In the genomic region with DNA sequence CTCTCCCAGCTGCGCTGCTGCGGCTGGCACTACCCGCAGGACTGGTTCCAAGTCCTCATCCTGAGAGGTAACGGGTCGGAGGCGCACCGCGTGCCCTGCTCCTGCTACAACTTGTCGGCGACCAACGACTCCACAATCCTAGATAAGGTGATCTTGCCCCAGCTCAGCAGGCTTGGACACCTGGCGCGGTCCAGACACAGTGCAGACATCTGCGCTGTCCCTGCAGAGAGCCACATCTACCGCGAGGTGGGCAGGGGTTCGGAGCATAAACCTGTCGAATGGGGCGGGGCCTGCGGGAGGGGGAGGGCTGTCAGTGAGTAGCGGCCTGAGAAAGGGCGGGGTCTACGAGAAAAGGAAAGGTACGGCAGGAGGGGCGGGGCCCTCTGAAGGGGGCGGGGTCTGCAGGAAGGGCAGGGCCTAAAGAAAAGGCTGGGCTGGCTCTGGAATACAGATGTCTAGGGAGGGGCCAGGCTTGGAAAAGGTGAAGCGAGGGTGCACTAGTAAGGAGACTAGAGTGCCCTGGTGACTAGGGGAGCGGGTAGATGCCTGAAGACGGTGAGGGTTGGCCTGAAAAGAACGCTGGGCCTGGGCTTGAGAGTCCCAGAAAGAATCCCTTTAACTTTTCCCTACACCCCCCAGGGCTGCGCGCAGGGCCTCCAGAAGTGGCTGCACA, we compare ENCODE assay signal across 8 cellular contexts. TPM values are rescaled to one million over a fixed set of nuclear protein-coding genes. Genes with fewer than 3 reads are reported as not detected.
A peak's percentile ranks its signal among the peaks of the same experiment; 100 is the strongest.
DNase-seq lines count a peak whose midpoint lies in the region; ATAC-seq and TF ChIP-seq lines count a peak whose summit lies in the region.

No MANE protein-coding gene starts in this region.

- peak; percentile 49 for DNase-seq in activated CD4-positive, alpha-beta memory T cell treated with anti-CD3 and anti-CD28 coated beads for 36 hours
- no peak for DNase-seq in activated CD4-positive, alpha-beta memory T cell treated with anti-CD3 and anti-CD28 coated beads, Interleukin-2, amount 10 ng/mL, durations not matched to agents 7 days and 5 days
- no peak for DNase-seq in activated T-helper 1 cell treated with anti-CD3 and anti-CD28 coated beads, Interleukin-12 subunit alpha, Interleukin-12 subunit beta, Interleukin-2, Interleukin-4 antibody, amounts not matched to agents 30 ng/mL and 10 ng/mL and 1 ng/mL, durations not matched to agents 14 hours and 24 hours and 36 hours (ENCODE audit: low spot score)
- DNase-seq in left ventricle myocardium inferior (peak; percentile 75), psoas muscle (peak; percentile 57 to 72)
- no peak for DNase-seq in stimulated activated naive CD4-positive, alpha-beta T cell treated with Interleukin-2 at 50 U/mL for 16 hours (lab: John Stamatoyannopoulos, UW)
- no peak for DNase-seq in effector CD8-positive, alpha-beta T cell (lab: John Stamatoyannopoulos, UW)

- peaks cover 26% of the 10 kb centered on the region for H3K36me3 Mint-ChIP-seq in activated CD4-positive, alpha-beta memory T cell treated with anti-CD3 and anti-CD28 coated beads for 36 hours
- peaks cover 52% of the 10 kb centered on the region for H3K36me3 Mint-ChIP-seq in activated CD4-positive, alpha-beta memory T cell treated with anti-CD3 and anti-CD28 coated beads, Interleukin-2, amount 10 ng/mL, durations not matched to agents 7 days and 5 days (ENCODE audit: low read depth)
- peaks cover 25% of the 10 kb centered on the region for H3K36me3 Mint-ChIP-seq in activated T-helper 1 cell treated with anti-CD3 and anti-CD28 coated beads, Interleukin-12 subunit alpha, Interleukin-12 subunit beta, Interleukin-2, Interleukin-4 antibody, amounts not matched to agents 30 ng/mL and 10 ng/mL and 1 ng/mL, durations not matched to agents 14 hours and 24 hours and 36 hours (ENCODE audit: low read depth)

- POLR2A ChIA-PET in activated CD4-positive, alpha-beta memory T cell treated with anti-CD3 and anti-CD28 coated beads for 36 hours (lab: Charles Lee) = no interaction called here
- POLR2A ChIA-PET in activated CD4-positive, alpha-beta memory T cell treated with anti-CD3 and anti-CD28 coated beads, Interleukin-2, amount 10 ng/mL, durations not matched to agents 7 days and 5 days (lab: Charles Lee) = no interaction called here

- H3K27me3 ChIP-seq in left ventricle myocardium inferior (ENCODE audit: low read depth) (no peaks in the 10 kb centered on the region), psoas muscle (ENCODE audit: insufficient read depth in 3 of 3, low read length in 2 of 3) (no peaks in the 10 kb centered on the region)

- H3K27ac Mint-ChIP-seq in activated CD4-positive, alpha-beta memory T cell treated with anti-CD3 and anti-CD28 coated beads for 36 hours = peak overlapping the region; percentile 9
- no peak overlapping the region for H3K27ac Mint-ChIP-seq in activated CD4-positive, alpha-beta memory T cell treated with anti-CD3 and anti-CD28 coated beads, Interleukin-2, amount 10 ng/mL, durations not matched to agents 7 days and 5 days
- H3K27ac Mint-ChIP-seq in activated T-helper 1 cell treated with anti-CD3 and anti-CD28 coated beads, Interleukin-12 subunit alpha, Interleukin-12 subunit beta, Interleukin-2, Interleukin-4 antibody, amounts not matched to agents 30 ng/mL and 10 ng/mL and 1 ng/mL, durations not matched to agents 14 hours and 24 hours and 36 hours = no peak overlapping the region

- H3K9me3 Mint-ChIP-seq in activated CD4-positive, alpha-beta memory T cell treated with anti-CD3 and anti-CD28 coated beads for 36 hours = no peaks in the 10 kb centered on the region
- no peaks in the 10 kb centered on the region for H3K9me3 Mint-ChIP-seq in activated CD4-positive, alpha-beta memory T cell treated with anti-CD3 and anti-CD28 coated beads, Interleukin-2, amount 10 ng/mL, durations not matched to agents 7 days and 5 days
- H3K9me3 Mint-ChIP-seq in activated T-helper 1 cell treated with anti-CD3 and anti-CD28 coated beads, Interleukin-12 subunit alpha, Interleukin-12 subunit beta, Interleukin-2, Interleukin-4 antibody, amounts not matched to agents 30 ng/mL and 10 ng/mL and 1 ng/mL, durations not matched to agents 14 hours and 24 hours and 36 hours = no peaks in the 10 kb centered on the region

- peak overlapping the region; percentile 88 for H3K27ac ChIP-seq in left ventricle myocardium inferior (replicated peaks)
- H3K27ac ChIP-seq in psoas muscle = peak overlapping the region; percentile 75

- H3K4me1 Mint-ChIP-seq in activated CD4-positive, alpha-beta memory T cell treated with anti-CD3 and anti-CD28 coated beads for 36 hours (ENCODE audit: low read depth) = peaks cover 49% of the 10 kb centered on the region
- H3K4me1 Mint-ChIP-seq in activated CD4-positive, alpha-beta memory T cell treated with anti-CD3 and anti-CD28 coated beads, Interleukin-2, amount 10 ng/mL, durations not matched to agents 7 days and 5 days = peaks cover 52% of the 10 kb centered on the region
- H3K4me1 Mint-ChIP-seq in activated T-helper 1 cell treated with anti-CD3 and anti-CD28 coated beads, Interleukin-12 subunit alpha, Interleukin-12 subunit beta, Interleukin-2, Interleukin-4 antibody, amounts not matched to agents 30 ng/mL and 10 ng/mL and 1 ng/mL, durations not matched to agents 14 hours and 24 hours and 36 hours (ENCODE audit: low read depth) = peaks cover 45% of the 10 kb centered on the region

- H3K36me3 ChIP-seq in left ventricle myocardium inferior (peaks cover 31% of the 10 kb centered on the region), psoas muscle (ENCODE audit: insufficient read depth in 1 of 2, low read depth in 1 of 2) (peaks cover 0 to 28% of the 10 kb centered on the region in 2 donors)

- no peaks in the 10 kb centered on the region for H3K27me3 Mint-ChIP-seq in activated CD4-positive, alpha-beta memory T cell treated with anti-CD3 and anti-CD28 coated beads for 36 hours
- H3K27me3 Mint-ChIP-seq in activated CD4-positive, alpha-beta memory T cell treated with anti-CD3 and anti-CD28 coated beads, Interleukin-2, amount 10 ng/mL, durations not matched to agents 7 days and 5 days = no peaks in the 10 kb centered on the region
- H3K27me3 Mint-ChIP-seq in activated T-helper 1 cell treated with anti-CD3 and anti-CD28 coated beads, Interleukin-12 subunit alpha, Interleukin-12 subunit beta, Interleukin-2, Interleukin-4 antibody, amounts not matched to agents 30 ng/mL and 10 ng/mL and 1 ng/mL, durations not matched to agents 14 hours and 24 hours and 36 hours (ENCODE audit: insufficient read depth) = no peaks in the 10 kb centered on the region

- no peak overlapping the region for H3K4me3 Mint-ChIP-seq in activated CD4-positive, alpha-beta memory T cell treated with anti-CD3 and anti-CD28 coated beads for 36 hours
- H3K4me3 Mint-ChIP-seq in activated CD4-positive, alpha-beta memory T cell treated with anti-CD3 and anti-CD28 coated beads, Interleukin-2, amount 10 ng/mL, durations not matched to agents 7 days and 5 days = no peak overlapping the region
- H3K4me3 Mint-ChIP-seq in activated T-helper 1 cell treated with anti-CD3 and anti-CD28 coated beads, Interleukin-12 subunit alpha, Interleukin-12 subunit beta, Interleukin-2, Interleukin-4 antibody, amounts not matched to agents 30 ng/mL and 10 ng/mL and 1 ng/mL, durations not matched to agents 14 hours and 24 hours and 36 hours = peak overlapping the region; percentile 47

- intact Hi-C loops in activated CD4-positive, alpha-beta memory T cell treated with anti-CD3 and anti-CD28 coated beads for 36 hours (cut with micrococcal nuclease) = no loop called here
- intact Hi-C loops in activated T-helper 1 cell treated with anti-CD3 and anti-CD28 coated beads, Interleukin-12 subunit alpha, Interleukin-12 subunit beta, Interleukin-2, Interleukin-4 antibody, amounts not matched to agents 30 ng/mL and 10 ng/mL and 1 ng/mL, durations not matched to agents 14 hours and 24 hours and 36 hours (cut with micrococcal nuclease) = no loop called here
- intact Hi-C loops in left ventricle myocardium inferior (cut with micrococcal nuclease) = no loop called here
- intact Hi-C loops in psoas muscle (cut with DNase I) = no loop called here

- TF ChIP-seq CTCF in left ventricle myocardium inferior (IDR thresholded peaks at IDR 0.05; ENCODE audit: borderline replicate concordance) (no peak), psoas muscle (IDR thresholded peaks at IDR 0.05) (no peak)

- WGBS in psoas muscle, 3 donors = 5 to 9% (median 8%) methylated on average over 32 of the region's 32 CpGs

- peak; percentile 34 to 70 (median 62) for ATAC-seq in psoas muscle
- ATAC-seq in HG02938 (IDR thresholded peaks at IDR 0.05; ENCODE audit: unreplicated experiment) = no peak

- H3K4me3 ChIP-seq in left ventricle myocardium inferior (peak overlapping the region; percentile 62), psoas muscle (peak overlapping the region; percentile 63)

- peaks cover 29% of the 10 kb centered on the region for H3K4me1 ChIP-seq in left ventricle myocardium inferior
- H3K4me1 ChIP-seq in psoas muscle = peaks cover 5% of the 10 kb centered on the region

- no peaks in the 10 kb centered on the region for H3K9me3 ChIP-seq in left ventricle myocardium inferior (replicated peaks)
- no peaks in the 10 kb centered on the region for H3K9me3 ChIP-seq in psoas muscle

- CTCF ChIA-PET in activated CD4-positive, alpha-beta memory T cell treated with anti-CD3 and anti-CD28 coated beads for 36 hours (lab: Charles Lee) = no interaction called here
- CTCF ChIA-PET in activated CD4-positive, alpha-beta memory T cell treated with anti-CD3 and anti-CD28 coated beads, Interleukin-2, amount 10 ng/mL, durations not matched to agents 7 days and 5 days (lab: Charles Lee) = interaction anchor here (0.6 kb wide), 1 partner anchor 22 kb away, joined by 3 read pairs; no protein-coding TSS in a partner anchor

RNA-seq across cellular contexts. Expression of a gene that starts 3.6 kb away (rescaled TPM):
- 100 to 1,000 TPM; 178 to 181 TPM for total RNA-seq in activated CD4-positive, alpha-beta memory T cell treated with anti-CD3 and anti-CD28 coated beads for 36 hours
- 100 to 1,000 TPM; 278 to 299 TPM for total RNA-seq in activated CD4-positive, alpha-beta memory T cell treated with anti-CD3 and anti-CD28 coated beads, Interleukin-2, amount 10 ng/mL, durations not matched to agents 7 days and 5 days
- 129 and 138 TPM in 2 replicates for total RNA-seq in activated T-helper 1 cell treated with anti-CD3 and anti-CD28 coated beads, Interleukin-12 subunit alpha, Interleukin-12 subunit beta, Interleukin-2, Interleukin-4 antibody, amounts not matched to agents 30 ng/mL and 10 ng/mL and 1 ng/mL, durations not matched to agents 14 hours and 24 hours and 36 hours
- total RNA-seq in left ventricle myocardium inferior (3.7 TPM), psoas muscle (1 to 10 TPM; 2.3 to 4.7 (median 4.4) TPM)
- polyA plus RNA-seq in psoas muscle = 1 to 10 TPM in 2 of 3 donors, under 1 TPM in 1; 0.66 to 1.6 (median 1.6) TPM

RNA-seq across cellular contexts. Expression of a gene that starts 13.8 kb away (rescaled TPM):
- total RNA-seq in activated CD4-positive, alpha-beta memory T cell treated with anti-CD3 and anti-CD28 coated beads for 36 hours = 1 to 10 TPM; 1.0 to 1.3 TPM
- 1 to 10 TPM; 3.0 to 3.5 TPM for total RNA-seq in activated CD4-positive, alpha-beta memory T cell treated with anti-CD3 and anti-CD28 coated beads, Interleukin-2, amount 10 ng/mL, durations not matched to agents 7 days and 5 days
- total RNA-seq in activated T-helper 1 cell treated with anti-CD3 and anti-CD28 coated beads, Interleukin-12 subunit alpha, Interleukin-12 subunit beta, Interleukin-2, Interleukin-4 antibody, amounts not matched to agents 30 ng/mL and 10 ng/mL and 1 ng/mL, durations not matched to agents 14 hours and 24 hours and 36 hours = 0.44 and 1.5 TPM in 2 replicates
- 1.1 TPM for total RNA-seq in left ventricle myocardium inferior
- total RNA-seq in psoas muscle = under 1 TPM; 0.10 to 0.95 (median 0.39) TPM
- under 1 TPM; 0.07 to 0.31 (median 0.08) TPM for polyA plus RNA-seq in psoas muscle

RNA-seq across cellular contexts. Expression of a gene that starts 23.4 kb away (rescaled TPM):
- not detected for total RNA-seq in activated CD4-positive, alpha-beta memory T cell treated with anti-CD3 and anti-CD28 coated beads for 36 hours
- total RNA-seq in activated CD4-positive, alpha-beta memory T cell treated with anti-CD3 and anti-CD28 coated beads, Interleukin-2, amount 10 ng/mL, durations not matched to agents 7 days and 5 days = not detected
- not detected in 2 replicates for total RNA-seq in activated T-helper 1 cell treated with anti-CD3 and anti-CD28 coated beads, Interleukin-12 subunit alpha, Interleukin-12 subunit beta, Interleukin-2, Interleukin-4 antibody, amounts not matched to agents 30 ng/mL and 10 ng/mL and 1 ng/mL, durations not matched to agents 14 hours and 24 hours and 36 hours
- 44.1 TPM for total RNA-seq in left ventricle myocardium inferior
- total RNA-seq in psoas muscle = 10 to 100 TPM; 13.8 to 24.1 (median 14.8) TPM
- polyA plus RNA-seq in psoas muscle = 10 to 100 TPM in 2 of 3 donors, 1 to 10 TPM in 1; 9.7 to 23.0 (median 15.0) TPM

RNA-seq across cellular contexts. Expression of a gene that starts 24.9 kb away (rescaled TPM):
- not detected for total RNA-seq in activated CD4-positive, alpha-beta memory T cell treated with anti-CD3 and anti-CD28 coated beads for 36 hours
- total RNA-seq in activated CD4-positive, alpha-beta memory T cell treated with anti-CD3 and anti-CD28 coated beads, Interleukin-2, amount 10 ng/mL, durations not matched to agents 7 days and 5 days = not detected
- total RNA-seq in activated T-helper 1 cell treated with anti-CD3 and anti-CD28 coated beads, Interleukin-12 subunit alpha, Interleukin-12 subunit beta, Interleukin-2, Interleukin-4 antibody, amounts not matched to agents 30 ng/mL and 10 ng/mL and 1 ng/mL, durations not matched to agents 14 hours and 24 hours and 36 hours = not detected in 2 replicates
- total RNA-seq in left ventricle myocardium inferior = not detected
- total RNA-seq in psoas muscle = not detected
- under 1 TPM in 1 of 3 donors, not detected in 2; 0.06 TPM for polyA plus RNA-seq in psoas muscle

RNA-seq across cellular contexts. Expression of a gene that starts 49.2 kb away (rescaled TPM):
- 1 to 10 TPM; 2.3 to 2.6 TPM for total RNA-seq in activated CD4-positive, alpha-beta memory T cell treated with anti-CD3 and anti-CD28 coated beads for 36 hours
- under 1 TPM; 0.73 to 0.81 TPM for total RNA-seq in activated CD4-positive, alpha-beta memory T cell treated with anti-CD3 and anti-CD28 coated beads, Interleukin-2, amount 10 ng/mL, durations not matched to agents 7 days and 5 days
- total RNA-seq in activated T-helper 1 cell treated with anti-CD3 and anti-CD28 coated beads, Interleukin-12 subunit alpha, Interleukin-12 subunit beta, Interleukin-2, Interleukin-4 antibody, amounts not matched to agents 30 ng/mL and 10 ng/mL and 1 ng/mL, durations not matched to agents 14 hours and 24 hours and 36 hours = 0.15 TPM in 1 of 2 replicates, not detected in the other
- total RNA-seq in left ventricle myocardium inferior (not detected), psoas muscle (not detected)
- polyA plus RNA-seq in psoas muscle = not detected

Comparison
In these comparisons a context has a peak if more than half of its experiments do, and no peak if none do; other contexts are left out.
1. DNase-seq: peak in activated CD4-positive, alpha-beta memory T cell treated with anti-CD3 and anti-CD28 coated beads for 36 hours (single experiment), left ventricle myocardium inferior (single experiment) and psoas muscle (2 of 2); none in activated CD4-positive, alpha-beta memory T cell treated with anti-CD3 and anti-CD28 coated beads, Interleukin-2, amount 10 ng/mL, durations not matched to agents 7 days and 5 days (single experiment), activated T-helper 1 cell treated with anti-CD3 and anti-CD28 coated beads, Interleukin-12 subunit alpha, Interleukin-12 subunit beta, Interleukin-2, Interleukin-4 antibody, amounts not matched to agents 30 ng/mL and 10 ng/mL and 1 ng/mL, durations not matched to agents 14 hours and 24 hours and 36 hours (single experiment), stimulated activated naive CD4-positive, alpha-beta T cell treated with Interleukin-2 at 50 U/mL for 16 hours (single experiment) and effector CD8-positive, alpha-beta T cell (single experiment).
2. RNA of a gene that starts 3.6 kb away (total RNA-seq): 278 to 299 TPM in activated CD4-positive, alpha-beta memory T cell treated with anti-CD3 and anti-CD28 coated beads, Interleukin-2, amount 10 ng/mL, durations not matched to agents 7 days and 5 days, 178 to 181 TPM in activated CD4-positive, alpha-beta memory T cell treated with anti-CD3 and anti-CD28 coated beads for 36 hours and 129 to 138 TPM in activated T-helper 1 cell treated with anti-CD3 and anti-CD28 coated beads, Interleukin-12 subunit alpha, Interleukin-12 subunit beta, Interleukin-2, Interleukin-4 antibody, amounts not matched to agents 30 ng/mL and 10 ng/mL and 1 ng/mL, durations not matched to agents 14 hours and 24 hours and 36 hours; 2.3 to 4.7 TPM in psoas muscle and 3.7 TPM in left ventricle myocardium inferior (single experiment); every median in the first group is over 10 times any median in the second.
3. RNA of a gene that starts 23.4 kb away (total RNA-seq): 44.1 TPM in left ventricle myocardium inferior (single experiment) and 13.8 to 24.1 TPM in psoas muscle; not detected in activated CD4-positive, alpha-beta memory T cell treated with anti-CD3 and anti-CD28 coated beads for 36 hours, not detected in activated CD4-positive, alpha-beta memory T cell treated with anti-CD3 and anti-CD28 coated beads, Interleukin-2, amount 10 ng/mL, durations not matched to agents 7 days and 5 days and not detected in activated T-helper 1 cell treated with anti-CD3 and anti-CD28 coated beads, Interleukin-12 subunit alpha, Interleukin-12 subunit beta, Interleukin-2, Interleukin-4 antibody, amounts not matched to agents 30 ng/mL and 10 ng/mL and 1 ng/mL, durations not matched to agents 14 hours and 24 hours and 36 hours; every median in the first group is over 10 times any median in the second.